20 cellular contexts compared by ENCODE assay signal in genomic region chr11:67364783-67365525, GRCh38. TPM values are rescaled to one million over a fixed set of nuclear protein-coding genes. Genes with fewer than 3 reads are reported as not detected.
DNase-seq lines count a peak whose midpoint lies in the region; ATAC-seq, FAIRE-seq and TF ChIP-seq lines count a peak whose summit lies in the region.
"Had no signal": no experiment of that assay in that cellular context is flagged by ENCODE, and none has a peak within 500 bp of the region (broad histone marks: within the 10 kb centered on the region; RNA-seq: fewer than 3 reads in every experiment).

No MANE protein-coding gene starts in this region.

- H3K27ac ChIP-seq in CD8-positive, alpha-beta T cell (ENCODE audit: low read depth, low read length) = no peak overlapping the region
- no peak overlapping the region for H3K27ac ChIP-seq in H1 (ENCODE audit: low read depth, low read length)
- no peak overlapping the region for H3K27ac ChIP-seq in osteoblast (ENCODE audit: low read depth, low read length)
- no peak overlapping the region for H3K27ac ChIP-seq in mammary epithelial cell (ENCODE audit: insufficient read depth, low read depth, low read length)
- H3K27ac ChIP-seq: left lung had no signal

- H3K56ac ChIP-seq in H1 (replicated peaks; ENCODE audit: insufficient read length, low read depth, low read length) = no peak overlapping the region

- H2BK15ac ChIP-seq in H1 (ENCODE audit: low read length) = no peak overlapping the region

- CTCF ChIA-PET in CD8-positive, alpha-beta T cell (lab: Charles Lee) = interaction anchor here (26.2 to 40.7 kb wide), 2 partner anchors 4 to 14 kb away, joined by 1319 read pairs; partner anchors contain the start of genes CLCF1, POLD4 and RAD9A
- CTCF ChIA-PET in H1 (lab: Charles Lee; ENCODE audit: partially characterized antibody) = interaction anchor here (2.5 to 34.8 kb wide), 3 partner anchors 7 to 19 kb away, joined by 12 to 1305 read pairs (median 1305); partner anchors contain the start of genes CLCF1, POLD4 and RAD9A
- CTCF ChIA-PET in mammary epithelial cell (lab: Charles Lee; ENCODE audit: low non-redundant PET) = no interaction called here

- no peak overlapping the region for H3K4me2 ChIP-seq in H1 (ENCODE audit: insufficient read depth in 1 of 2, low read depth in 2 of 2, low read length in 2 of 2)
- H3K4me2 ChIP-seq in osteoblast (ENCODE audit: insufficient read depth, low read length) = no peak overlapping the region
- H3K4me2 ChIP-seq in mammary epithelial cell (ENCODE audit: insufficient read depth, low read depth, low read length) = no peak overlapping the region

- no peak for TF ChIP-seq CTCF in CD8-positive, alpha-beta T cell (IDR thresholded peaks at IDR 0.05)
- TF ChIP-seq CTCF in H1 (IDR thresholded peaks at IDR 0.05; ENCODE audit: control extremely low read depth in 1 of 3, insufficient read depth in 1 of 3, low read depth in 1 of 3, low read length in 3 of 3) (no peak), osteoblast (IDR thresholded peaks at IDR 0.05; ENCODE audit: extremely low read depth, low read depth, low read length) (no peak), mammary epithelial cell (conservative IDR thresholded peaks at IDR 0.05 in 1 of 2, IDR thresholded peaks at IDR 0.05 in 1 of 2; ENCODE audit: extremely low read depth in 1 of 2, insufficient read depth in 1 of 2, low read depth in 1 of 2, low read length in 2 of 2) (no peak)

- no peak overlapping the region for H4K8ac ChIP-seq in H1 (ENCODE audit: extremely low read depth, insufficient read depth, low read length)

- no peaks in the 10 kb centered on the region for H3K36me3 ChIP-seq in CD8-positive, alpha-beta T cell (ENCODE audit: insufficient read depth, low read length)
- H3K36me3 ChIP-seq in H1 (ENCODE audit: control insufficient read depth in 2 of 4, insufficient read depth in 4 of 4, low read length in 3 of 4) = no peaks in the 10 kb centered on the region
- peaks cover 39% of the 10 kb centered on the region for H3K36me3 ChIP-seq in osteoblast (ENCODE audit: insufficient read depth, low read length)
- peaks cover 6% of the 10 kb centered on the region for H3K36me3 ChIP-seq in mammary epithelial cell (ENCODE audit: insufficient read depth, low read length)

- dilution Hi-C loops in mammary epithelial cell (cut with HindIII; ENCODE audit: low sequenced_read_pairs) = no loop called here

- H3K18ac ChIP-seq in H1 (ENCODE audit: extremely low read depth, low read length) = peak overlapping the region; percentile 19; the same call in 1 of the 2 replicates

- no peak overlapping the region for H2BK120ac ChIP-seq in H1 (replicated peaks; ENCODE audit: low read depth, low read length)

- no peak overlapping the region for H2BK5ac ChIP-seq in H1 (ENCODE audit: low read depth, low read length)

- H3K9me3 ChIP-seq in CD8-positive, alpha-beta T cell (ENCODE audit: low read length) = no peaks in the 10 kb centered on the region
- H3K9me3 ChIP-seq in H1 (ENCODE audit: insufficient read depth in 2 of 2, low read depth in 1 of 2, low read length in 1 of 2) (no peaks in the 10 kb centered on the region), osteoblast (ENCODE audit: low read depth, low read length) (no peaks in the 10 kb centered on the region), mammary epithelial cell (replicated peaks; ENCODE audit: insufficient read depth, low read length) (no peaks in the 10 kb centered on the region)
- H3K9me3 ChIP-seq: left lung, MG63 had no signal

- H3K4me3 Mint-ChIP-seq in CD8-positive, alpha-beta T cell = no peak overlapping the region

- H3K79me1 ChIP-seq in H1 (ENCODE audit: low read depth, low read length) = no peaks in the 10 kb centered on the region

- no peaks in the 10 kb centered on the region for H3K9me3 Mint-ChIP-seq in CD8-positive, alpha-beta T cell

- no peak overlapping the region for H3K23ac ChIP-seq in H1 (ENCODE audit: insufficient read length)

- BruUV-seq in mammary epithelial cell (replicated peaks; lab: Mats Ljungman, UMichigan) = no TSS peak

- no peaks in the 10 kb centered on the region for H3K79me2 ChIP-seq in H1 (ENCODE audit: control insufficient read depth in 1 of 2, insufficient read depth in 2 of 2, low read length in 2 of 2)
- H3K79me2 ChIP-seq in osteoblast (ENCODE audit: insufficient read depth, low read length) = peaks cover 77% of the 10 kb centered on the region
- peaks cover 44% of the 10 kb centered on the region for H3K79me2 ChIP-seq in mammary epithelial cell (ENCODE audit: insufficient read depth, low read length)

- H3K4ac ChIP-seq in H1 (replicated peaks; ENCODE audit: insufficient read length, low read depth, low read length) = no peak overlapping the region

- WGBS in H1 (ENCODE audit: extremely low coverage in 1 of 2, insufficient coverage in 1 of 2, insufficient read length in 1 of 2, insufficient replicate concordance in 2 of 2, low coverage in 1 of 2, low lambda C conversion rate in 2 of 2, missing lambda C conversion rate in 1 of 2), 2 experiments = 92% methylated on average over 18 of the region's 20 CpGs; no CpG with 5 or more reads in 1 of the 2 experiments
- WGBS in mammary epithelial cell (ENCODE audit: low coverage, missing lambda C conversion rate) = 77% methylated on average over 17 of the region's 20 CpGs

- in situ Hi-C loops in mammary epithelial cell (cut with MboI; ENCODE audit: low sequenced_read_pairs in 2 of 2) = no loop called here

- intact Hi-C loops in CD8-positive, alpha-beta T cell (cut with DNase I, micrococcal nuclease) = no loop called here
- intact Hi-C loops in mammary epithelial cell (cut with micrococcal nuclease) = no loop called here

- H4K20me1 ChIP-seq in H1 (replicated peaks in 1 of 2; ENCODE audit: control insufficient read depth in 1 of 2, insufficient read depth in 2 of 2, low read length in 2 of 2) (no peaks in the 10 kb centered on the region), osteoblast (ENCODE audit: insufficient read depth, low read length) (peaks cover 73% of the 10 kb centered on the region), mammary epithelial cell (ENCODE audit: insufficient read depth, low read length) (no peaks in the 10 kb centered on the region)

- H3K4me3 ChIP-seq in CD8-positive, alpha-beta T cell (ENCODE audit: low read depth, low read length) = no peak overlapping the region
- H3K4me3 ChIP-seq in H1 (ENCODE audit: extremely low read depth in 1 of 4, insufficient read depth in 2 of 4, low read depth in 3 of 4, low read length in 4 of 4) (no peak overlapping the region), osteoblast (ENCODE audit: insufficient read depth, low read length) (no peak overlapping the region), mammary epithelial cell (replicated peaks in 1 of 3; ENCODE audit: insufficient read depth in 1 of 3, low read depth in 2 of 3, low read length in 3 of 3) (no peak overlapping the region)
- H3K4me3 ChIP-seq: left lung, MG63 had no signal

- no peak for TF ChIP-seq EP300 in H1 (IDR thresholded peaks at IDR 0.05; ENCODE audit: borderline replicate concordance in 1 of 2, low read depth in 2 of 2, low read length in 2 of 2)

- no peak overlapping the region for H3K9ac ChIP-seq in H1 (replicated peaks in 1 of 4; ENCODE audit: extremely low read depth in 1 of 4, low read depth in 3 of 4, low read length in 3 of 4)
- no peak overlapping the region for H3K9ac ChIP-seq in mammary epithelial cell (ENCODE audit: insufficient read depth, low read length)

- H4K5ac ChIP-seq in H1 (ENCODE audit: insufficient read length, low read depth, low read length) = no peak overlapping the region

- H3K14ac ChIP-seq in H1 (ENCODE audit: insufficient read length) = no peak overlapping the region

- peak; percentile 54 for FAIRE-seq in HTR-8/SVneo (lab: Jason Lieb, UNC)
- no peak for FAIRE-seq in H1 (lab: Jason Lieb, UNC)
- FAIRE-seq: astrocyte, endometrium had no signal

- no peak overlapping the region for H2BK20ac ChIP-seq in H1 (ENCODE audit: low read length)

- no peak for DNase-seq in CD8-positive, alpha-beta T cell
- no peak for DNase-seq in HTR-8/SVneo (ENCODE audit: insufficient read length, low spot score)
- no peak for DNase-seq in H1 (ENCODE audit: low read depth in 1 of 2, low spot score in 2 of 2)
- DNase-seq in osteoblast (ENCODE audit: insufficient read length, low spot score, missing footprints) = peak; percentile 77
- no peak for DNase-seq in NCI-H2196 (lab: John Stamatoyannopoulos, UW; ENCODE audit: unreplicated experiment)
- no peak for DNase-seq in mammary epithelial cell
- no peak for DNase-seq in activated CD4-positive, CD25-positive, alpha-beta regulatory T cell treated with anti-CD3 and anti-CD28 coated beads, Interleukin-2, amount 50 U/mL, for 72 hours
- DNase-seq: activated CD4-positive, CD25-positive, alpha-beta regulatory T cell; activated CD8-positive, alpha-beta memory T cell treated with anti-CD3 and anti-CD28 coated beads, Interleukin-2, amount 50 U/mL, for 4 hours; activated naive CD4-positive, alpha-beta T cell treated with Interleukin-2 at 50 U/mL for 16 hours; DMS 273 treated with DMSO at 0.1 percent for 48 hours; left lung; MG63; NCI-H2029; NCI-H524 treated with DMSO at 0.1 percent for 48 hours; stimulated activated CD4-positive, alpha-beta T cell treated with anti-CD3 and anti-CD28 coated beads, Interleukin-4, amount 100 ng/mL, for 1 hour had no signal

- ATAC-seq in CD8-positive, alpha-beta T cell = peak; percentile 36
- ATAC-seq in GM21367 (IDR thresholded peaks at IDR 0.05; ENCODE audit: unreplicated experiment) = no peak
- ATAC-seq: left lung had no signal

- TF ChIP-seq POLR2A in H1 (IDR thresholded peaks at IDR 0.05; ENCODE audit: control extremely low read depth in 1 of 2, low read depth in 2 of 2, low read length in 2 of 2) = no peak

- no peaks in the 10 kb centered on the region for H3K27me3 ChIP-seq in CD8-positive, alpha-beta T cell (ENCODE audit: insufficient read depth, low read length)
- peaks cover 0 to 11% (median 8%) of the 10 kb centered on the region in 4 experiments; a peak in 5 of 7 replicates for H3K27me3 ChIP-seq in H1 (replicated peaks in 1 of 4; ENCODE audit: control insufficient read depth in 3 of 4, extremely low read depth in 1 of 4, insufficient read depth in 3 of 4, low read length in 3 of 4)
- no peaks in the 10 kb centered on the region for H3K27me3 ChIP-seq in osteoblast (ENCODE audit: insufficient read depth, low read length)
- no peaks in the 10 kb centered on the region for H3K27me3 ChIP-seq in mammary epithelial cell (ENCODE audit: insufficient read depth, low read length)
- H3K27me3 ChIP-seq: left lung, MG63 had no signal

- H2AK5ac ChIP-seq in H1 (ENCODE audit: low read depth, low read length) = peak overlapping the region; percentile 70; the same call in 1 of the 2 replicates

- TF ChIP-seq RAD21 in H1 (IDR thresholded peaks at IDR 0.05 in 1 of 2, conservative IDR thresholded peaks at IDR 0.05 in 1 of 2; ENCODE audit: low read depth in 2 of 2, low read length in 2 of 2) = no peak

- peak overlapping the region; percentile 39; the same call in 1 of the 2 replicates for H2BK12ac ChIP-seq in H1 (ENCODE audit: low read depth, low read length)

- no peaks in the 10 kb centered on the region for H3K27me3 Mint-ChIP-seq in CD8-positive, alpha-beta T cell (ENCODE audit: low read depth)

- H3K23me2 ChIP-seq in H1 (ENCODE audit: low read depth, low read length) = no peaks in the 10 kb centered on the region

- POLR2A ChIA-PET in CD8-positive, alpha-beta T cell (lab: Charles Lee) = interaction anchor here (1.0 to 1.2 kb wide), 3 partner anchors 10 to 19 kb away, joined by 3 to 5 read pairs (median 3); no protein-coding TSS in a partner anchor
- POLR2A ChIA-PET in H1 (lab: Charles Lee; ENCODE audit: partially characterized antibody) = interaction anchor here (1.0 to 4.1 kb wide), 4 partner anchors 9 to 42 kb away, joined by 3 to 16 read pairs (median 4); partner anchors contain the start of genes CLCF1 and POLD4

- peak overlapping the region; percentile 61 for H3K27ac Mint-ChIP-seq in CD8-positive, alpha-beta T cell

- peaks cover 57% of the 10 kb centered on the region for H3K4me1 Mint-ChIP-seq in CD8-positive, alpha-beta T cell (ENCODE audit: low read depth)

- no peak overlapping the region for H2AFZ ChIP-seq in H1 (ENCODE audit: low read length)
- no peak overlapping the region for H2AFZ ChIP-seq in osteoblast (ENCODE audit: low read length)
- no peak overlapping the region for H2AFZ ChIP-seq in mammary epithelial cell (ENCODE audit: low read depth, low read length)

- H3K4me1 ChIP-seq in CD8-positive, alpha-beta T cell (ENCODE audit: insufficient read depth, low read length) = peaks cover 40% of the 10 kb centered on the region
- H3K4me1 ChIP-seq in H1 (replicated peaks in 1 of 4; ENCODE audit: control insufficient read depth in 3 of 4, insufficient read depth in 4 of 4, low read length in 3 of 4) (peaks cover 0 to 8% (median 3%) of the 10 kb centered on the region in 4 experiments; a peak in 6 of 7 replicates), osteoblast (ENCODE audit: insufficient read depth, low read length) (peaks cover 38% of the 10 kb centered on the region), mammary epithelial cell (ENCODE audit: insufficient read depth, low read length) (peaks cover 13% of the 10 kb centered on the region)

- H3K36me3 Mint-ChIP-seq in CD8-positive, alpha-beta T cell = peaks cover 4% of the 10 kb centered on the region

- no peak overlapping the region for H4K91ac ChIP-seq in H1 (replicated peaks; ENCODE audit: insufficient read length, low read length)

RNA-seq across cellular contexts. Expression of gene CLCF1, which starts 8.4 kb away (rescaled TPM):
- total RNA-seq in CD8-positive, alpha-beta T cell = 1 to 10 TPM; 7.1 to 7.8 TPM
- total RNA-seq in H1 (2021; fragmentation: NEBNext Ultra II Directional; extraction: Animal tissue kit (Norgen Biotek cat#: 25700)) = 0.32 and 0.57 TPM in 2 replicates
- polyA plus RNA-seq in H1 (2011; rRNA removed) = 1.2 and 2.6 TPM in 2 replicates
- 1.0 TPM for polyA plus RNA-seq in H1 (2011; cell fraction: cytosol; rRNA removed)
- 2.7 TPM for polyA plus RNA-seq in H1 (2011; cell fraction: nucleus; rRNA removed)
- 0.81 to 1.2 TPM (median 1.0 TPM) in 4 replicates for polyA plus RNA-seq in H1 (2012, experiment 1 of 2)
- 0.81 TPM for polyA plus RNA-seq in H1 (2012, experiment 2 of 2)
- 0.95 TPM for polyA plus RNA-seq in H1 (2013, experiment 1 of 2)
- 0.66 TPM for polyA plus RNA-seq in H1 (2013, experiment 2 of 2)
- polyA minus RNA-seq in H1 (2011; rRNA and poly(A)+ RNA removed) = 0.54 TPM in 2 replicates
- not detected for polyA minus RNA-seq in H1 (2011; cell fraction: cytosol; rRNA and poly(A)+ RNA removed)
- polyA minus RNA-seq in H1 (2011; cell fraction: nucleus; rRNA and poly(A)+ RNA removed) = 0.40 TPM
- total RNA-seq in osteoblast = 6.2 and 6.9 TPM in 2 replicates
- total RNA-seq in mammary epithelial cell = 10 to 100 TPM in 1 of 2 donors, 1 to 10 TPM in 1; 8.3 to 12.5 TPM
- polyA plus RNA-seq in mammary epithelial cell = 15.4 TPM
- 21.4 TPM for polyA minus RNA-seq in mammary epithelial cell

RNA-seq across cellular contexts. Expression of gene POLD4, which starts 11.6 kb away (rescaled TPM):
- 10 to 100 TPM; 32.4 to 41.9 TPM for total RNA-seq in CD8-positive, alpha-beta T cell
- 18.5 and 21.2 TPM in 2 replicates for total RNA-seq in H1 (2021; fragmentation: NEBNext Ultra II Directional; extraction: Animal tissue kit (Norgen Biotek cat#: 25700))
- 46.7 and 72.0 TPM in 2 replicates for polyA plus RNA-seq in H1 (2011; rRNA removed)
- polyA plus RNA-seq in H1 (2011; cell fraction: cytosol; rRNA removed) = 40.6 TPM
- 35.3 TPM for polyA plus RNA-seq in H1 (2011; cell fraction: nucleus; rRNA removed)
- 18.8 to 31.5 TPM (median 27.6 TPM) in 4 replicates for polyA plus RNA-seq in H1 (2012, experiment 1 of 2)
- 33.8 TPM for polyA plus RNA-seq in H1 (2012, experiment 2 of 2)
- polyA plus RNA-seq in H1 (2013, experiment 1 of 2) = 25.0 TPM
- polyA plus RNA-seq in H1 (2013, experiment 2 of 2) = 25.1 TPM
- 6.8 and 7.2 TPM in 2 replicates for polyA minus RNA-seq in H1 (2011; rRNA and poly(A)+ RNA removed)
- 12.2 TPM for polyA minus RNA-seq in H1 (2011; cell fraction: cytosol; rRNA and poly(A)+ RNA removed)
- 11.0 TPM for polyA minus RNA-seq in H1 (2011; cell fraction: nucleus; rRNA and poly(A)+ RNA removed)
- total RNA-seq in osteoblast = 43.3 and 59.4 TPM in 2 replicates
- 10 to 100 TPM; 39.2 to 75.2 TPM for total RNA-seq in mammary epithelial cell
- 86.3 TPM for polyA plus RNA-seq in mammary epithelial cell
- 5.9 TPM for polyA minus RNA-seq in mammary epithelial cell

RNA-seq across cellular contexts. Expression of gene RAD9A, which starts 26.8 kb away (rescaled TPM):
- total RNA-seq in CD8-positive, alpha-beta T cell = 10 to 100 TPM; 13.7 to 14.1 TPM
- total RNA-seq in H1 (2021; fragmentation: NEBNext Ultra II Directional; extraction: Animal tissue kit (Norgen Biotek cat#: 25700)) = 20.8 and 22.2 TPM in 2 replicates
- 25.5 and 29.6 TPM in 2 replicates for polyA plus RNA-seq in H1 (2011; rRNA removed)
- 25.1 TPM for polyA plus RNA-seq in H1 (2011; cell fraction: cytosol; rRNA removed)
- polyA plus RNA-seq in H1 (2011; cell fraction: nucleus; rRNA removed) = 76.6 TPM
- 19.7 to 23.9 TPM (median 22.6 TPM) in 4 replicates for polyA plus RNA-seq in H1 (2012, experiment 1 of 2)
- polyA plus RNA-seq in H1 (2012, experiment 2 of 2) = 19.6 TPM
- 19.6 TPM for polyA plus RNA-seq in H1 (2013, experiment 1 of 2)
- 18.6 TPM for polyA plus RNA-seq in H1 (2013, experiment 2 of 2)
- 5.9 and 10.4 TPM in 2 replicates for polyA minus RNA-seq in H1 (2011; rRNA and poly(A)+ RNA removed)
- polyA minus RNA-seq in H1 (2011; cell fraction: cytosol; rRNA and poly(A)+ RNA removed) = 10.0 TPM
- 17.6 TPM for polyA minus RNA-seq in H1 (2011; cell fraction: nucleus; rRNA and poly(A)+ RNA removed)
- total RNA-seq in osteoblast = 7.6 and 10.3 TPM in 2 replicates
- total RNA-seq in mammary epithelial cell = 10 to 100 TPM in 1 of 2 donors, 1 to 10 TPM in 1; 6.5 to 17.2 TPM
- 15.4 TPM for polyA plus RNA-seq in mammary epithelial cell
- 4.8 TPM for polyA minus RNA-seq in mammary epithelial cell

RNA-seq across cellular contexts. Expression of gene PPP1CA, which starts 36.7 kb away (rescaled TPM):
- total RNA-seq in CD8-positive, alpha-beta T cell = 10 to 100 TPM; 40.5 to 42.2 TPM
- 198 and 210 TPM in 2 replicates for total RNA-seq in H1 (2021; fragmentation: NEBNext Ultra II Directional; extraction: Animal tissue kit (Norgen Biotek cat#: 25700))
- polyA plus RNA-seq in H1 (2011; rRNA removed) (359 and 430 TPM in 2 replicates), mammary epithelial cell (331 TPM)
- polyA plus RNA-seq in H1 (2011; cell fraction: cytosol; rRNA removed) = 274 TPM
- polyA plus RNA-seq in H1 (2011; cell fraction: nucleus; rRNA removed) = 218 TPM
- 139 to 201 TPM (median 197 TPM) in 4 replicates for polyA plus RNA-seq in H1 (2012, experiment 1 of 2)
- 283 TPM for polyA plus RNA-seq in H1 (2012, experiment 2 of 2)
- 157 TPM for polyA plus RNA-seq in H1 (2013, experiment 1 of 2)
- polyA plus RNA-seq in H1 (2013, experiment 2 of 2) = 156 TPM
- 140 and 166 TPM in 2 replicates for polyA minus RNA-seq in H1 (2011; rRNA and poly(A)+ RNA removed)
- 98.8 TPM for polyA minus RNA-seq in H1 (2011; cell fraction: cytosol; rRNA and poly(A)+ RNA removed)
- polyA minus RNA-seq in H1 (2011; cell fraction: nucleus; rRNA and poly(A)+ RNA removed) = 65.8 TPM
- total RNA-seq in osteoblast (161 and 169 TPM in 2 replicates), mammary epithelial cell (100 to 1,000 TPM; 178 to 182 TPM)
- polyA minus RNA-seq in mammary epithelial cell = 255 TPM

RNA-seq across cellular contexts. Expression of gene TBC1D10C, which starts 38.9 kb away (rescaled TPM):
- 100 to 1,000 TPM; 197 to 201 TPM for total RNA-seq in CD8-positive, alpha-beta T cell
- 0.69 TPM in 1 of 2 replicates, not detected in the other for total RNA-seq in H1 (2021; fragmentation: NEBNext Ultra II Directional; extraction: Animal tissue kit (Norgen Biotek cat#: 25700))
- polyA plus RNA-seq in H1 (2011; rRNA removed) = 0.27 and 0.35 TPM in 2 replicates
- 0.16 TPM for polyA plus RNA-seq in H1 (2011; cell fraction: cytosol; rRNA removed)
- 1.6 TPM for polyA plus RNA-seq in H1 (2011; cell fraction: nucleus; rRNA removed)
- polyA plus RNA-seq in H1 (2012, experiment 1 of 2) = 0.11 to 1.00 TPM (median 0.55 TPM) in 4 replicates
- 0.31 TPM for polyA plus RNA-seq in H1 (2012, experiment 2 of 2)
- polyA plus RNA-seq in H1 (2013, experiment 1 of 2) = 0.41 TPM
- polyA plus RNA-seq in H1 (2013, experiment 2 of 2) = 0.46 TPM
- 0.22 and 0.41 TPM in 2 replicates for polyA minus RNA-seq in H1 (2011; rRNA and poly(A)+ RNA removed)
- polyA minus RNA-seq in H1 (2011; cell fraction: cytosol; rRNA and poly(A)+ RNA removed) = not detected
- 0.40 TPM for polyA minus RNA-seq in H1 (2011; cell fraction: nucleus; rRNA and poly(A)+ RNA removed)
- not detected in 2 replicates for total RNA-seq in osteoblast
- total RNA-seq in mammary epithelial cell = under 1 TPM in 1 of 2 donors, not detected in 1; 0.17 TPM
- polyA plus RNA-seq in mammary epithelial cell = not detected
- polyA minus RNA-seq in mammary epithelial cell = not detected
- total RNA-seq: chondrocyte had no signal
